Comparison of ENCODE assay signal across 24 cellular contexts in genomic region chrX:14851526-14851925, GRCh38. TPM values are rescaled to one million over a fixed set of nuclear protein-coding genes. Genes with fewer than 3 reads are reported as not detected.
DNase-seq lines count a peak whose midpoint lies in the region; ATAC-seq and TF ChIP-seq lines count a peak whose summit lies in the region.
"Had no signal": no experiment of that assay in that cellular context is flagged by ENCODE, and none has a peak within 500 bp of the region (broad histone marks: within the 10 kb centered on the region; RNA-seq: fewer than 3 reads in every experiment).

No MANE protein-coding gene starts in this region.

- no peak for TF ChIP-seq CTCF in NB4 (IDR thresholded peaks at IDR 0.05; ENCODE audit: low read depth, low read length)
- TF ChIP-seq CTCF in neutrophil (IDR thresholded peaks at IDR 0.05): no peak

- no peaks in the 10 kb centered on the region for H3K9me3 Mint-ChIP-seq in activated T-helper 17 cell treated with anti-CD3 and anti-CD28 coated beads, Interleukin-2, amount 50 U/mL, for 72 hours

- H3K9ac ChIP-seq in BLaER1: no peak overlapping the region
- H3K9ac ChIP-seq: GM23248 had no signal

- H3K27me3 ChIP-seq in BLaER1 (peaks cover 79% of the 10 kb centered on the region), neutrophil (no peaks in the 10 kb centered on the region)
- H3K27me3 ChIP-seq: MG63 had no signal

- peaks cover 3% of the 10 kb centered on the region for H3K36me3 Mint-ChIP-seq in activated T-helper 17 cell treated with anti-CD3 and anti-CD28 coated beads, Interleukin-2, amount 50 U/mL, for 72 hours (ENCODE audit: low read depth)

- H3K27me3 Mint-ChIP-seq in activated T-helper 17 cell treated with anti-CD3 and anti-CD28 coated beads, Interleukin-2, amount 50 U/mL, for 72 hours: no peaks in the 10 kb centered on the region

- no peak for ATAC-seq in activated T-helper 17 cell treated with anti-CD3 and anti-CD28 coated beads, Interleukin-2, amount 50 U/mL, for 72 hours (replicated peaks)
- ATAC-seq in esophagus mucosa: no peak

- H3K27ac ChIP-seq in BLaER1 (no peak overlapping the region), neutrophil (peak overlapping the region; percentile 86)
- H3K27ac ChIP-seq: C4-2B, GM23248, SK-N-MC had no signal

- H3K4me1 Mint-ChIP-seq in activated T-helper 17 cell treated with anti-CD3 and anti-CD28 coated beads, Interleukin-2, amount 50 U/mL, for 72 hours: no peaks in the 10 kb centered on the region

- no peak overlapping the region for H3K27ac Mint-ChIP-seq in activated T-helper 17 cell treated with anti-CD3 and anti-CD28 coated beads, Interleukin-2, amount 50 U/mL, for 72 hours

- no peaks in the 10 kb centered on the region for H4K20me1 ChIP-seq in BLaER1

- H3K4me2 ChIP-seq in BLaER1: peak overlapping the region; percentile 11; the same call in 1 of the 2 replicates

- H3K4me1 ChIP-seq in BLaER1 (0 out of 2 replicates have a peak, but pooled peaks cover 4% of the 10 kb centered on the region), neutrophil (ENCODE audit: control insufficient read depth in 1 of 2, insufficient read depth in 1 of 2, low read depth in 1 of 2, low read length in 1 of 2) (peaks cover 31 to 33% of the 10 kb centered on the region in 2 experiments)

- no peak overlapping the region for H3K4me3 ChIP-seq in BLaER1
- no peak overlapping the region for H3K4me3 ChIP-seq in NB4 (ENCODE audit: low read depth, low read length)
- peak overlapping the region; percentile 21 to 47 for H3K4me3 ChIP-seq in neutrophil (ENCODE audit: low read depth in 1 of 2, low read length in 1 of 2)
- H3K4me3 ChIP-seq: GM23248, MG63, SK-N-MC had no signal

- TF ChIP-seq POLR2A in NB4 (IDR thresholded peaks at IDR 0.05; ENCODE audit: extremely low read depth, insufficient read length): no peak

- H3K9me3 ChIP-seq in BLaER1 (no peaks in the 10 kb centered on the region), neutrophil (no peaks in the 10 kb centered on the region)
- H3K9me3 ChIP-seq: MG63 had no signal

- DNase-seq in GF-D8 (lab: John Stamatoyannopoulos, UW): peak; percentile 8
- DNase-seq in NB4 (ENCODE audit: low read depth): peak; percentile 2
- no peak for DNase-seq in OCI-M2 (lab: John Stamatoyannopoulos, UW; ENCODE audit: unreplicated experiment)
- no peak for DNase-seq in kidney tubule cell (ENCODE audit: low spot score)
- DNase-seq: Calu3, DMS79 treated with DMSO at 0.1 percent for 48 hours, GM23248, H7, KBM-7, MG63, NCI-H1105, NCI-H1436 treated with DMSO at 0.1 percent for 48 hours, NCI-H187 treated with DMSO at 0.1 percent for 48 hours, NCI-H446, NCI-H524 treated with DMSO at 0.1 percent for 48 hours, NCI-H774, OCI-M1, SIG-M5 had no signal

- H3K36me3 ChIP-seq in BLaER1 (peaks cover 6% of the 10 kb centered on the region; the same call in 1 of the 2 replicates), neutrophil (no peaks in the 10 kb centered on the region)

- no peak overlapping the region for H3K4me3 Mint-ChIP-seq in activated T-helper 17 cell treated with anti-CD3 and anti-CD28 coated beads, Interleukin-2, amount 50 U/mL, for 72 hours

RNA-seq across cellular contexts. Expression of gene FANCB, which starts 21.3 kb away (rescaled TPM):
- 10 to 100 TPM; 12.7 to 17.2 TPM for total RNA-seq in activated T-helper 17 cell treated with anti-CD3 and anti-CD28 coated beads, Interleukin-2, amount 50 U/mL, for 72 hours
- total RNA-seq in esophagus mucosa: 2.8 TPM

RNA-seq across cellular contexts. Expression of gene MOSPD2, which starts 21.7 kb away (rescaled TPM):
- total RNA-seq in activated T-helper 17 cell treated with anti-CD3 and anti-CD28 coated beads, Interleukin-2, amount 50 U/mL, for 72 hours: 10 to 100 TPM; 10.9 to 12.2 TPM
- total RNA-seq in esophagus mucosa: 8.5 TPM

Comparison
In these comparisons a context has a peak if more than half of its experiments do, and no peak if none do; other contexts are left out.
1. H3K4me3 ChIP-seq: peak in neutrophil (2 of 2); none in BLaER1 (single experiment) and NB4 (single experiment).
2. DNase-seq: peak in GF-D8 (single experiment) and NB4 (single experiment); none in OCI-M2 (single experiment) and kidney tubule cell (single experiment).